In the genomic region with DNA sequence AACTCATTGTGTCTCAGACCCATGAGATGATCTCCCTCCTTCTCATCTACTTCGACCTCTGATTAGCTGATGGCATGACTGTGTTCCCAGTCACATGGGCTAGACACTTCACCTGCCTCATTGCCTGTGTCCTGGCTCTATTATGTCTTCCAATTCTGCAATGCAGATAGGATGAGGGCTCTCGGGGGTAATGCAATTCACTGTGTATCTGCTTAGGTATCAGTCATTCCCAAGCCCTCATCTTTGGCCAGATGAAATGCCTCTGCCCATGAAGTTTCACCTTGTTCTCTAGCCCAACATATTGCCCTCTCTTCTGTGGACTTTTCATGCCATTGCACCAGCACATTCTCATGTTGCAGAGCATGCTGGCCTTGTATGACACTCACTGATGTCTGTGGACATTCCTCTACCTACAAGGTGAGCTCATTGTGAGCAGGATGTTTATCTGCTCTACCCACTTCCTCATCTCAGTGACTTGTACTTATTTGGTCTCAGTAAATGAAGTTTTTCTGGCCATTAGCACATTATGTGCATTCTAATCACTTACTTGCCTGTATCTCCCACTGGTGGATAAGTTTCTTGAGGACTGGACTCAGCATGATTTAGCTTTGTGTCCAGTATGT, we compare ENCODE assay signal across 16 cellular contexts. TPM values are rescaled to one million over a fixed set of nuclear protein-coding genes. Genes with fewer than 3 reads are reported as not detected.
DNase-seq lines count a peak whose midpoint lies in the region; ATAC-seq and TF ChIP-seq lines count a peak whose summit lies in the region.
"Had no signal": no experiment of that assay in that cellular context is flagged by ENCODE, and none has a peak within 500 bp of the region (broad histone marks: within the 10 kb centered on the region; RNA-seq: fewer than 3 reads in every experiment).

No MANE protein-coding gene starts in this region.

- H3K27me3 Mint-ChIP-seq in stimulated activated naive CD8-positive, alpha-beta T cell treated with anti-CD3 and anti-CD28 coated beads, Interleukin-15, amount 100 ng/mL, for 72 hours, result peaks cover 60% of the 10 kb centered on the region
- H3K27me3 Mint-ChIP-seq in activated CD4-positive, alpha-beta T cell treated with anti-CD3 and anti-CD28 coated beads for 36 hours, result peaks cover 27% of the 10 kb centered on the region

- H3K27ac ChIP-seq in dorsolateral prefrontal cortex (peak overlapping the region in 33 of 59 donors; percentile 18 to 97 (median 76)), right cardiac atrium (ENCODE audit: low read length) (no peak overlapping the region)
- H3K27ac ChIP-seq: C4-2B, KMS-11, PC-9 had no signal

- CTCF ChIA-PET in activated CD4-positive, alpha-beta T cell treated with anti-CD3 and anti-CD28 coated beads for 36 hours (lab: Charles Lee), result interaction anchor here (0.6 to 3.3 kb wide), 13 partner anchors 8 to 1226 kb away, joined by 3 to 42 read pairs (median 3); no protein-coding TSS in a partner anchor

- H3K36me3 ChIP-seq in mucosa of descending colon (ENCODE audit: low read depth), result no peaks in the 10 kb centered on the region

- H3K4me3 ChIP-seq in dorsolateral prefrontal cortex (peak overlapping the region in 12 of 59 donors; percentile 3 to 64 (median 56)), mucosa of descending colon (no peak overlapping the region), right cardiac atrium (ENCODE audit: low read length) (no peak overlapping the region)
- H3K4me3 ChIP-seq: PC-9 had no signal

- 56% methylated on average over 2 of the region's 2 CpGs for WGBS in right cardiac atrium

- H3K9me3 ChIP-seq in mucosa of descending colon (no peaks in the 10 kb centered on the region), right cardiac atrium (ENCODE audit: control insufficient read depth, low read length) (no peaks in the 10 kb centered on the region)

- H3K27me3 ChIP-seq in dorsolateral prefrontal cortex, result peaks cover 0 to 11% (median 0%) of the 10 kb centered on the region in 45 donors
- H3K27me3 ChIP-seq in right cardiac atrium (ENCODE audit: control insufficient read depth, insufficient read depth), result peaks cover 5% of the 10 kb centered on the region

- H3K9me3 Mint-ChIP-seq in stimulated activated naive CD8-positive, alpha-beta T cell treated with anti-CD3 and anti-CD28 coated beads, Interleukin-15, amount 100 ng/mL, for 72 hours, result peaks cover 0 to 6% of the 10 kb centered on the region in 2 donors
- H3K9me3 Mint-ChIP-seq in activated CD4-positive, alpha-beta T cell treated with anti-CD3 and anti-CD28 coated beads for 36 hours (ENCODE audit: low read depth), result no peaks in the 10 kb centered on the region

- no peak overlapping the region for H3K27ac Mint-ChIP-seq in stimulated activated naive CD8-positive, alpha-beta T cell treated with anti-CD3 and anti-CD28 coated beads, Interleukin-15, amount 100 ng/mL, for 72 hours
- no peak overlapping the region for H3K27ac Mint-ChIP-seq in activated CD4-positive, alpha-beta T cell treated with anti-CD3 and anti-CD28 coated beads for 36 hours

- H3K36me3 Mint-ChIP-seq in activated CD4-positive, alpha-beta T cell treated with anti-CD3 and anti-CD28 coated beads for 36 hours (ENCODE audit: low read depth), result no peaks in the 10 kb centered on the region

- TF ChIP-seq CTCF in dorsolateral prefrontal cortex (IDR thresholded peaks at IDR 0.05 in 54 of 56, conservative IDR thresholded peaks at IDR 0.05 in 2 of 56; ENCODE audit: low read depth in 1 of 56, partially characterized antibody in 56 of 56), result no peak
- TF ChIP-seq CTCF in mucosa of descending colon (IDR thresholded peaks at IDR 0.05), result no peak

- ATAC-seq in stimulated activated naive CD8-positive, alpha-beta T cell treated with anti-CD3 and anti-CD28 coated beads, Interleukin-15, amount 100 ng/mL, for 72 hours, result peak; percentile 51
- ATAC-seq in stimulated activated naive CD8-positive, alpha-beta T cell treated with anti-CD3 and anti-CD28 coated beads, Interleukin-15, Interleukin-2, amounts not matched to agents 100 U/mL and 50 U/mL, for 24 hours, result no peak
- peak; percentile 17 for ATAC-seq in mucosa of descending colon
- ATAC-seq in activated CD4-positive, alpha-beta T cell treated with anti-CD3 and anti-CD28 coated beads for 36 hours, result no peak
- no peak for ATAC-seq in right cardiac atrium

- H3K4me1 ChIP-seq in mucosa of descending colon (ENCODE audit: low read depth) (no peaks in the 10 kb centered on the region), right cardiac atrium (ENCODE audit: control insufficient read depth, insufficient read depth, low read length) (peaks cover 2% of the 10 kb centered on the region)

- DNase-seq in stimulated activated naive CD8-positive, alpha-beta T cell treated with anti-CD3 and anti-CD28 coated beads, Interleukin-15, amount 100 ng/mL, for 72 hours, result no peak
- no peak for DNase-seq in stimulated activated naive CD8-positive, alpha-beta T cell treated with anti-CD3 and anti-CD28 coated beads, Interleukin-15, Interleukin-2, amounts not matched to agents 100 U/mL and 50 U/mL, for 24 hours
- no peak for DNase-seq in dorsolateral prefrontal cortex
- no peak for DNase-seq in mucosa of descending colon
- no peak for DNase-seq in NCI-H526 (lab: John Stamatoyannopoulos, UW)
- DNase-seq in activated CD4-positive, alpha-beta T cell treated with anti-CD3 and anti-CD28 coated beads for 36 hours, result no peak
- no peak for DNase-seq in right cardiac atrium
- DNase-seq: EL, MM.1S, NCI-H1092 treated with DMSO at 0.1 percent for 48 hours, NCI-H2081 treated with DMSO at 0.1 percent for 48 hours, NCI-H510A, NCI-H82, PC-9 had no signal

- POLR2A ChIA-PET in activated CD4-positive, alpha-beta T cell treated with anti-CD3 and anti-CD28 coated beads for 36 hours (lab: Charles Lee), result no interaction called here

- peaks cover 17% of the 10 kb centered on the region for H3K4me1 Mint-ChIP-seq in stimulated activated naive CD8-positive, alpha-beta T cell treated with anti-CD3 and anti-CD28 coated beads, Interleukin-15, amount 100 ng/mL, for 72 hours
- H3K4me1 Mint-ChIP-seq in activated CD4-positive, alpha-beta T cell treated with anti-CD3 and anti-CD28 coated beads for 36 hours, result peaks cover 2% of the 10 kb centered on the region

- intact Hi-C loops in dorsolateral prefrontal cortex (cut with DNase I), result loop anchor here (2.0 to 5.0 kb wide), 2 partner anchors 53 to 82 kb away; no protein-coding TSS in a partner anchor
- intact Hi-C loops in mucosa of descending colon (cut with DNase I, micrococcal nuclease), result loop anchor here (5.0 to 10.0 kb wide), 2 partner anchors 52 to 55 kb away; no protein-coding TSS in a partner anchor
- intact Hi-C loops in activated CD4-positive, alpha-beta T cell treated with anti-CD3 and anti-CD28 coated beads for 36 hours (cut with DNase I, micrococcal nuclease), result loop anchor here in 1 of 2 experiments (2.0 kb wide), 1 partner anchor 85 kb away; no protein-coding TSS in a partner anchor
- intact Hi-C loops in right cardiac atrium (cut with DNase I), result loop anchor here in 3 of 4 donors (5.0 kb wide), 2 partner anchors 52 to 82 kb away; no protein-coding TSS in a partner anchor

- no peak overlapping the region for H3K4me3 Mint-ChIP-seq in stimulated activated naive CD8-positive, alpha-beta T cell treated with anti-CD3 and anti-CD28 coated beads, Interleukin-15, amount 100 ng/mL, for 72 hours
- H3K4me3 Mint-ChIP-seq in activated CD4-positive, alpha-beta T cell treated with anti-CD3 and anti-CD28 coated beads for 36 hours, result no peak overlapping the region

RNA-seq across cellular contexts. Expression of a gene that starts 32.3 kb away (rescaled TPM):
- total RNA-seq in dorsolateral prefrontal cortex (1,000 to 10,000 TPM in 11 of 120 experiments, 100 to 1,000 TPM in 101, 10 to 100 TPM in 8; 40.9 to 1,548 (median 379) TPM), mucosa of descending colon (1 to 10 TPM in 1 of 3 donors, under 1 TPM in 2; 0.44 to 1.4 (median 0.92) TPM), right cardiac atrium (under 1 TPM in 3 of 4 donors, not detected in 1; 0.06 to 0.32 (median 0.25) TPM)
- not detected for total RNA-seq in activated CD4-positive, alpha-beta T cell treated with anti-CD3 and anti-CD28 coated beads for 36 hours
- 0.05 TPM for polyA plus RNA-seq in right cardiac atrium
- total RNA-seq: PC-9 had no signal

Comparison
In these comparisons a context has a peak if more than half of its experiments do, and no peak if none do; other contexts are left out.
1. ATAC-seq: peak in stimulated activated naive CD8-positive, alpha-beta T cell treated with anti-CD3 and anti-CD28 coated beads, Interleukin-15, amount 100 ng/mL, for 72 hours (single experiment) and mucosa of descending colon (single experiment); none in stimulated activated naive CD8-positive, alpha-beta T cell treated with anti-CD3 and anti-CD28 coated beads, Interleukin-15, Interleukin-2, amounts not matched to agents 100 U/mL and 50 U/mL, for 24 hours (single experiment), activated CD4-positive, alpha-beta T cell treated with anti-CD3 and anti-CD28 coated beads for 36 hours (single experiment) and right cardiac atrium (0 of 2).
2. RNA of a gene that starts 32.3 kb away (total RNA-seq): 40.9 to 1,548 TPM in dorsolateral prefrontal cortex; 0.44 to 1.4 TPM in mucosa of descending colon, 0.06 to 0.32 TPM in right cardiac atrium and not detected in activated CD4-positive, alpha-beta T cell treated with anti-CD3 and anti-CD28 coated beads for 36 hours; every median in the first group is over 10 times any median in the second.